15 cellular contexts compared by ENCODE assay signal in genomic region chr2:239111401-239112100, GRCh38.
"Had no signal": no experiment of that assay in that cellular context is flagged by ENCODE, and none has a peak within 500 bp of the region (broad histone marks: within the 10 kb centered on the region; RNA-seq: fewer than 3 reads in every experiment).

No MANE protein-coding gene starts in this region.

- H3K4me3 ChIP-seq: left ventricle myocardium inferior, prostate gland, upper lobe of left lung had no signal

- FAIRE-seq: astrocyte, endometrium, kidney had no signal

- H3K27me3 ChIP-seq: upper lobe of left lung had no signal

- H3K36me3 ChIP-seq: prostate gland had no signal

- H3K27ac ChIP-seq: left ventricle myocardium inferior had no signal

- H3K9me3 ChIP-seq: left ventricle myocardium inferior, prostate gland, upper lobe of left lung had no signal

- DNase-seq: activated CD4-positive, alpha-beta memory T cell treated with anti-CD3 and anti-CD28 coated beads for 36 hours; activated CD4-positive, alpha-beta T cell treated with anti-CD3 and anti-CD28 coated beads for 36 hours; activated CD8-positive, alpha-beta memory T cell treated with anti-CD3 and anti-CD28 coated beads, Interleukin-2, amount 10 ng/mL, durations not matched to agents 7 days and 5 days; activated naive CD4-positive, alpha-beta T cell treated with anti-CD3 and anti-CD28 coated beads, Interleukin-2, amount 10 ng/mL, durations not matched to agents 7 days and 5 days; activated T-cell treated with anti-CD3 and anti-CD28 coated beads, Interleukin-2, amount 50 U/mL, for 1 hour; kidney; left ventricle myocardium inferior; natural killer cell; stimulated activated CD4-positive, alpha-beta T cell treated with anti-CD3 and anti-CD28 coated beads, Interleukin-12 subunit alpha, Interleukin-12 subunit beta, amount 100 ng/mL, for 4 hours; stimulated activated CD4-positive, alpha-beta T cell treated with anti-CD3 and anti-CD28 coated beads, Interleukin-2, amount 100 ng/mL, for 24 hours had no signal

- ATAC-seq: activated CD4-positive, alpha-beta T cell treated with anti-CD3 and anti-CD28 coated beads for 36 hours; activated CD8-positive, alpha-beta memory T cell treated with anti-CD3 and anti-CD28 coated beads, Interleukin-2, amount 10 ng/mL, durations not matched to agents 7 days and 5 days; natural killer cell; stimulated activated effector memory CD8-positive, alpha-beta T cell treated with anti-CD3 and anti-CD28 coated beads, Interleukin-12 subunit alpha, Interleukin-12 subunit beta, amount 100 ng/mL, for 72 hours had no signal
